33 cellular contexts compared by ENCODE assay signal in the genomic region with DNA sequence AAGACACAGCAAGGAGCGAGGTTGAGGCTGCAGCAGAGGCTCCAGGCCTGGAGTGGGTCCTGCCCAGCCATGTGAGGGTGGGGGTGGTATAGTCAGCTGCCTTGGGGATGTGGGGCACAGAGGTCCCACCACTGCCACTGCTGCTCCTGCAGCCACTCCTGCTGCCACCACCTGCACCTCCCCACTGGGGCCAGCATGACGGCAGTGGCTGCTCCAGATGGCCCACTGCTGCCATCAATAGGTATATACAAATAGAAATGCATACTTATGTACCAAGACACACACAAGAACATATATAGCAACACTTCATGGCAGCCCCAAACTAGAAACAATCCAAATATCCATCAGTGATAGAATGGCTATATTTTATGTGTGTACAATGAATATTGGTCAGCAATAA.
"Had no signal": no experiment of that assay in that cellular context is flagged by ENCODE, and none has a peak within 500 bp of the region (broad histone marks: within the 10 kb centered on the region; RNA-seq: fewer than 3 reads in every experiment).

No MANE protein-coding gene starts in this region.

- H3K4me1 ChIP-seq: adrenal gland, breast epithelium had no signal

- H3K27ac Mint-ChIP-seq: activated B cell treated with CpG ODN at 0.5 μM for 24 hours; activated CD4-positive, alpha-beta memory T cell treated with anti-CD3 and anti-CD28 coated beads for 36 hours; activated naive CD4-positive, alpha-beta T cell treated with anti-CD3 and anti-CD28 coated beads for 36 hours; activated naive CD4-positive, alpha-beta T cell treated with anti-CD3 and anti-CD28 coated beads, Interleukin-2, amount 50 U/mL, for 72 hours; activated T-cell treated with anti-CD3 and anti-CD28 coated beads, Interleukin-2, amount 50 U/mL, for 24 hours; T-cell had no signal

- H2AFZ ChIP-seq: PC-9 had no signal

- H3K4me2 ChIP-seq: KMS-11, PC-9 had no signal

- H3K4me3 Mint-ChIP-seq: activated B cell treated with CpG ODN at 0.5 μM for 24 hours; activated CD4-positive, alpha-beta memory T cell treated with anti-CD3 and anti-CD28 coated beads for 36 hours; activated naive CD4-positive, alpha-beta T cell treated with anti-CD3 and anti-CD28 coated beads for 36 hours; activated T-cell treated with anti-CD3 and anti-CD28 coated beads, Interleukin-2, amount 50 U/mL, for 24 hours; T-cell had no signal

- ATAC-seq: activated naive CD4-positive, alpha-beta T cell treated with anti-CD3 and anti-CD28 coated beads, Interleukin-2, amount 50 U/mL, for 72 hours; body of pancreas; Right ventricle myocardium inferior; SK-N-SH treated with all-trans-retinoic acid at 6 μM for 48 hours; T-cell had no signal

- H3K9me3 Mint-ChIP-seq: activated B cell treated with CpG ODN at 0.5 μM for 24 hours; activated CD4-positive, alpha-beta memory T cell treated with anti-CD3 and anti-CD28 coated beads for 36 hours; activated naive CD4-positive, alpha-beta T cell treated with anti-CD3 and anti-CD28 coated beads for 36 hours; activated naive CD4-positive, alpha-beta T cell treated with anti-CD3 and anti-CD28 coated beads, Interleukin-2, amount 50 U/mL, for 72 hours; activated T-cell treated with anti-CD3 and anti-CD28 coated beads, Interleukin-2, amount 50 U/mL, for 24 hours; T-cell had no signal

- H3K9ac ChIP-seq: KMS-11 had no signal

- DNase-seq: activated B cell treated with CpG ODN at 0.5 μM for 24 hours; activated CD4-positive, alpha-beta memory T cell treated with anti-CD3 and anti-CD28 coated beads for 36 hours; activated CD4-positive, alpha-beta T cell treated with anti-CD3 and anti-CD28 coated beads for 4 hours; activated CD4-positive, alpha-beta T cell treated with anti-CD3 and anti-CD28 coated beads, Interleukin-2, amount 50 U/mL, for 1 hour; activated CD4-positive, CD25-positive, alpha-beta regulatory T cell treated with anti-CD3 and anti-CD28 coated beads, Interleukin-2, amount 50 U/mL, for 72 hours; activated gamma-delta T cell treated with Interleukin-2 at 50 U/mL for 16 hours; activated naive CD4-positive, alpha-beta T cell treated with anti-CD3 and anti-CD28 coated beads for 36 hours; activated T-cell treated with anti-CD3 and anti-CD28 coated beads, Interleukin-2, amount 50 U/mL, for 24 hours; adrenal gland; body of pancreas; MM.1S; MV-4-11; NCI-H1092; NCI-H1436 treated with DMSO at 0.1 percent for 48 hours; NCI-H187 treated with DMSO at 0.1 percent for 48 hours; NCI-H2081; NCI-H226; NCI-H446 treated with DMSO at 0.1 percent for 48 hours; NCI-H69; NCI-H82; NK-92 treated with Interleukin-12 subunit alpha and Interleukin-12 subunit beta, amount 100 ng/mL, for 24 hours; PC-9; SIG-M5; T-cell; T-helper 2 cell; T-helper 9 cell had no signal

- H3K4me1 Mint-ChIP-seq: activated B cell treated with CpG ODN at 0.5 μM for 24 hours had no signal

- H3K9me3 ChIP-seq: body of pancreas, breast epithelium had no signal

- H3K36me3 ChIP-seq: adrenal gland, breast epithelium had no signal

- H3K27ac ChIP-seq: adrenal gland, body of pancreas, breast epithelium, KMS-11, PC-9, RWPE1, VCaP had no signal

- H3K36me3 Mint-ChIP-seq: activated CD4-positive, alpha-beta memory T cell treated with anti-CD3 and anti-CD28 coated beads for 36 hours; activated naive CD4-positive, alpha-beta T cell treated with anti-CD3 and anti-CD28 coated beads, Interleukin-2, amount 50 U/mL, for 72 hours; T-cell had no signal

- H3K27me3 ChIP-seq: adrenal gland, body of pancreas, breast epithelium had no signal

- H3K4me3 ChIP-seq: adrenal gland, body of pancreas, breast epithelium, PC-9 had no signal

- H3K27me3 Mint-ChIP-seq: activated B cell treated with CpG ODN at 0.5 μM for 24 hours; activated T-cell treated with anti-CD3 and anti-CD28 coated beads, Interleukin-2, amount 50 U/mL, for 24 hours; T-cell had no signal
